1 cellular context compared by ENCODE assay signal in the genomic region with DNA sequence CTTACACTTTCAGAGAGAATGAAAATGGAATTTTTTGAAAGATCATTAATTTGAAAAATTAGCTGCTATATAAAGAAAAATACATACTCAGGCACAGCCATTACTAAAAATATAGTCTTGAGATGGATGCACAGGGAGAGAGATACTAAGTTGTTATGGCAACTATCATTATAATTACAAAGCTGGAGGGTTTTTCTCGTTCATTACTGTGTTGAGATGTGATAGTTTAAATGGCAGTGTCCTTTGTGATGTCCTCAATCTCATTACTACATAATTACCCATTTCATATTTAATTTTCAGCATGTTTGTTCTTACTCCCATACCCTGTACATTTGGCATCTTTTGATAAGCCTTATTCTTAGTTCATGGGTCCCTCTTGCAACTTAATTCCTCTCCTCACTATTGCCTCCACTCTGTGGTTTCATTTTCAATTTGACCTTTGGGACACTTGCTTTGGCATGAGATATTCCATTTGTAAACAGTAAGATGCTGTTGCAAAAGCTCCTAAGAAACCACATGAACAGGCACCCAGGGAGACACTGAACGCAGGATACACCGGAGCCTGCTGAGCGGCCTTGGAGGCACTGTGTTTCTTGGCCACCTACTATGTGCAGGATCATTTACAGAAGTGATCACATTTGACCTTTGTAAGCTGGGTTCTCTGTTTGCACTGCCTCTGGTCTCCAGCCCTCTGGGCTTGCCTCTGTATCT.
TF ChIP-seq lines count a peak whose summit lies in the region.

No MANE protein-coding gene starts in this region.

TF ChIP-seq in HepG2, 621 proteins besides CTCF, POLR2A, EP300 and RAD21 (continued from another document):
- TF ChIP-seq, protein P1, sequence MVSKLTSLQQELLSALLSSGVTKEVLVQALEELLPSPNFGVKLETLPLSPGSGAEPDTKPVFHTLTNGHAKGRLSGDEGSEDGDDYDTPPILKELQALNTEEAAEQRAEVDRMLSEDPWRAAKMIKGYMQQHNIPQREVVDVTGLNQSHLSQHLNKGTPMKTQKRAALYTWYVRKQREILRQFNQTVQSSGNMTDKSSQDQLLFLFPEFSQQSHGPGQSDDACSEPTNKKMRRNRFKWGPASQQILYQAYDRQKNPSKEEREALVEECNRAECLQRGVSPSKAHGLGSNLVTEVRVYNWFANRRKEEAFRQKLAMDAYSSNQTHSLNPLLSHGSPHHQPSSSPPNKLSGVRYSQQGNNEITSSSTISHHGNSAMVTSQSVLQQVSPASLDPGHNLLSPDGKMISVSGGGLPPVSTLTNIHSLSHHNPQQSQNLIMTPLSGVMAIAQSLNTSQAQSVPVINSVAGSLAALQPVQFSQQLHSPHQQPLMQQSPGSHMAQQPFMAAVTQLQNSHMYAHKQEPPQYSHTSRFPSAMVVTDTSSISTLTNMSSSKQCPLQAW (CRISPR knock-in tag; IDR thresholded peaks at IDR 0.05): no peak
TF ChIP-seq in HepG2: peak in this region for 2.
